Comparison of ENCODE assay signal across 20 cellular contexts in the genomic region with DNA sequence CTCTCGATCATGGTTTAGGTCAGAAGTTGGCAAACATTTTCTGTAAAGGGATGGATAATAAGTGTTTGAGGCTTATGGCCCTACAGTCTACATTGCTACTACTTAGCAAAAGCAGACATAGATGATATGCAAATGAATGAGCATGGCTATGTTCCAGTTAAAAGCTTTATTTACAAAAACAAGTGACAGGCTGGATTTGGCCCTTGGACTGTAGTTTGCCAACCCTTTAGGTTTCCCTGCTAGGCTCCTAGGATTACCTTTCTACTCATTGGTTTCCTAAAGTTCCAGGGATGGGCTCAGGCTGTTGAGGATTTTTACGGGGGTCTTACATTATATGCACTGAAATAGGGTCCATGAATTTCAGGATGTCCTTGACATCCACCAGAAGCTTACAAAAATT. TPM values are rescaled to one million over a fixed set of nuclear protein-coding genes. Genes with fewer than 3 reads are reported as not detected.
DNase-seq lines count a peak whose midpoint lies in the region; ATAC-seq, FAIRE-seq and TF ChIP-seq lines count a peak whose summit lies in the region.
"Had no signal": no experiment of that assay in that cellular context is flagged by ENCODE, and none has a peak within 500 bp of the region (broad histone marks: within the 10 kb centered on the region; RNA-seq: fewer than 3 reads in every experiment).

No MANE protein-coding gene starts in this region.

- H3K4me1 ChIP-seq in liver (ENCODE audit: control insufficient read depth in 4 of 4, insufficient read depth in 4 of 4, low read length in 3 of 4) (peaks cover 2 to 9% (median 4%) of the 10 kb centered on the region in 4 donors), HepG2 (ENCODE audit: insufficient read depth, low read length) (peaks cover 44% of the 10 kb centered on the region), OCI-LY7 (ENCODE audit: insufficient read depth, low read length, poor library complexity, severe bottlenecking) (peaks cover 83% of the 10 kb centered on the region), mesendoderm (ENCODE audit: control insufficient read depth, low read depth, low read length) (no peaks in the 10 kb centered on the region)

- no peak overlapping the region for H3K56ac ChIP-seq in mesendoderm (ENCODE audit: low read length)

- POLR2A ChIA-PET in HepG2 (lab: Yijun Ruan, JAX): no interaction called here
- POLR2A ChIA-PET in OCI-LY7 (lab: Charles Lee): interaction anchor here (0.6 to 2.3 kb wide), 13 partner anchors 11 to 253 kb away, joined by 3 to 10 read pairs (median 4); no protein-coding TSS in a partner anchor
- POLR2A ChIA-PET in activated B cell treated with CpG ODN at 0.5 μM for 24 hours (lab: Charles Lee): interaction anchor here (0.6 to 1.0 kb wide), 2 partner anchors 143 to 248 kb away, joined by 4 to 6 read pairs; no protein-coding TSS in a partner anchor

- H3K27me3 ChIP-seq in liver (ENCODE audit: control insufficient read depth in 4 of 4, insufficient read depth in 4 of 4, low read length in 3 of 4): no peaks in the 10 kb centered on the region
- no peaks in the 10 kb centered on the region for H3K27me3 ChIP-seq in HepG2 (ENCODE audit: control insufficient read depth in 1 of 2, insufficient read depth in 2 of 2, low read length in 2 of 2)
- H3K27me3 ChIP-seq in mesendoderm (ENCODE audit: insufficient read depth, low read length, poor library complexity): peaks cover 2% of the 10 kb centered on the region
- H3K27me3 ChIP-seq: BLaER1 had no signal

- no peak overlapping the region for H2BK15ac ChIP-seq in mesendoderm (replicated peaks; ENCODE audit: low read depth)

- in situ Hi-C loops in HepG2 (cut with HindIII; ENCODE audit: extremely low pct_ligation_motif_present, low pct_unique_long_range_greater_than_20kb): no loop called here

- H4K8ac ChIP-seq in mesendoderm (ENCODE audit: low read depth, low read length): no peak overlapping the region

- peaks cover 70% of the 10 kb centered on the region for H3K4me1 Mint-ChIP-seq in activated B cell treated with CpG ODN at 0.5 μM for 24 hours
- peaks cover 80% of the 10 kb centered on the region for H3K4me1 Mint-ChIP-seq in stimulated activated memory B cell treated with anti-CD40 and anti-IgM and Interleukin-4, amounts not matched to agents 10 μg/mL and 1 μg/mL and 100 μg/mL, for 72 hours

- no peak overlapping the region for H3K18ac ChIP-seq in mesendoderm (ENCODE audit: low read length)

- TF ChIP-seq RAD21 in liver (IDR thresholded peaks at IDR 0.05): no peak
- no peak for TF ChIP-seq RAD21 in HepG2 (CRISPR knock-in tag; IDR thresholded peaks at IDR 0.05)

- H3K79me2 ChIP-seq in HepG2 (ENCODE audit: insufficient read depth, low read length) (no peaks in the 10 kb centered on the region), OCI-LY7 (ENCODE audit: insufficient read depth, low read depth, low read length) (no peaks in the 10 kb centered on the region), mesendoderm (ENCODE audit: control insufficient read depth, insufficient read depth, low read length) (no peaks in the 10 kb centered on the region)

- WGBS in liver: 82% methylated on average over 2 of the region's 2 CpGs
- 94% methylated on average over 2 of the region's 2 CpGs for WGBS in HepG2 (ENCODE audit: low lambda C conversion rate)
- WGBS in mesendoderm (ENCODE audit: extremely low coverage, insufficient coverage, low lambda C conversion rate): no CpG with 5 or more reads among the region's 2 CpGs

- ATAC-seq in HepG2 (no peak), activated B cell treated with CpG ODN at 0.5 μM for 24 hours (ENCODE audit: low read depth) (no peak), HG02798 (IDR thresholded peaks at IDR 0.05; ENCODE audit: poor library complexity, unreplicated experiment) (no peak)
- no peak for ATAC-seq in stimulated activated memory B cell treated with anti-CD40 and anti-IgM and Interleukin-4, amounts not matched to agents 10 μg/mL and 1 μg/mL and 100 μg/mL, for 72 hours
- ATAC-seq: CD8-positive, alpha-beta T cell had no signal

- peak overlapping the region; percentile 75 for H3K27ac Mint-ChIP-seq in activated B cell treated with CpG ODN at 0.5 μM for 24 hours
- H3K27ac Mint-ChIP-seq in stimulated activated memory B cell treated with anti-CD40 and anti-IgM and Interleukin-4, amounts not matched to agents 10 μg/mL and 1 μg/mL and 100 μg/mL, for 72 hours: peak overlapping the region; percentile 53
- H3K27ac Mint-ChIP-seq: CD8-positive, alpha-beta T cell had no signal

- H3K36me3 Mint-ChIP-seq in activated B cell treated with CpG ODN at 0.5 μM for 24 hours (ENCODE audit: low read depth): peaks cover 62% of the 10 kb centered on the region
- peaks cover 63% of the 10 kb centered on the region for H3K36me3 Mint-ChIP-seq in stimulated activated memory B cell treated with anti-CD40 and anti-IgM and Interleukin-4, amounts not matched to agents 10 μg/mL and 1 μg/mL and 100 μg/mL, for 72 hours

- no peaks in the 10 kb centered on the region for H4K20me1 ChIP-seq in HepG2 (ENCODE audit: insufficient read depth, low read length)
- H4K20me1 ChIP-seq in OCI-LY7 (ENCODE audit: insufficient read depth, low read length): no peaks in the 10 kb centered on the region
- H4K20me1 ChIP-seq: BLaER1 had no signal

- H3K9me3 ChIP-seq in liver (ENCODE audit: control insufficient read depth in 4 of 4, low read length in 3 of 4) (no peaks in the 10 kb centered on the region), HepG2 (ENCODE audit: low read length) (no peaks in the 10 kb centered on the region), OCI-LY7 (ENCODE audit: low read length) (peaks cover 6% of the 10 kb centered on the region; the same call in 1 of the 2 replicates)
- H3K9me3 ChIP-seq: BLaER1 had no signal

- no peaks in the 10 kb centered on the region for H3K79me1 ChIP-seq in mesendoderm (ENCODE audit: low read length)

- no peaks in the 10 kb centered on the region for H3K9me2 ChIP-seq in OCI-LY7 (ENCODE audit: insufficient read depth, low read length)

- no peak overlapping the region for H2BK120ac ChIP-seq in mesendoderm (ENCODE audit: low read depth, low read length)

- no peak overlapping the region for H3K4me2 ChIP-seq in HepG2 (ENCODE audit: low read depth, low read length)
- peak overlapping the region; percentile 63 for H3K4me2 ChIP-seq in OCI-LY7 (ENCODE audit: low read length)
- no peak overlapping the region for H3K4me2 ChIP-seq in mesendoderm (ENCODE audit: low read length)
- H3K4me2 ChIP-seq: BLaER1 had no signal

- H2AFZ ChIP-seq in HepG2 (ENCODE audit: low read length) (no peak overlapping the region), OCI-LY7 (ENCODE audit: low read length) (no peak overlapping the region; the same call in 1 of the 2 replicates)
- H2AFZ ChIP-seq: GM23248 had no signal

- H3K4me3 ChIP-seq in liver (ENCODE audit: low read depth in 1 of 3, low read length in 3 of 3) (no peak overlapping the region), HepG2 (replicated peaks in 1 of 3; ENCODE audit: insufficient read depth in 1 of 3, low read depth in 2 of 3, low read length in 3 of 3) (no peak overlapping the region), OCI-LY7 (ENCODE audit: low read depth, low read length, poor library complexity, severe bottlenecking) (peak overlapping the region; percentile 23), mesendoderm (ENCODE audit: low read length) (no peak overlapping the region)
- H3K4me3 ChIP-seq: BLaER1, GM23248 had no signal

- H2AK5ac ChIP-seq in mesendoderm (ENCODE audit: low read length): no peak overlapping the region

- TF ChIP-seq POLR2A in HepG2 (IDR thresholded peaks at IDR 0.05; ENCODE audit: insufficient read depth in 1 of 2, low read depth in 2 of 2, low read length in 2 of 2): no peak

- TF ChIP-seq CTCF in liver (IDR thresholded peaks at IDR 0.05; ENCODE audit: low read depth, low read length, missing input control) (no peak), HepG2 (CRISPR knock-in tag; IDR thresholded peaks at IDR 0.05) (no peak), OCI-LY7 (conservative IDR thresholded peaks at IDR 0.05; ENCODE audit: low read length) (no peak), activated B cell treated with CpG ODN at 0.5 μM for 24 hours (IDR thresholded peaks at IDR 0.05) (no peak)

- no peak overlapping the region for H2BK5ac ChIP-seq in mesendoderm (ENCODE audit: low read length)

- no peak overlapping the region for H3K4ac ChIP-seq in mesendoderm (ENCODE audit: low read depth, low read length)

- no peaks in the 10 kb centered on the region for H3K27me3 Mint-ChIP-seq in activated B cell treated with CpG ODN at 0.5 μM for 24 hours
- H3K27me3 Mint-ChIP-seq in stimulated activated memory B cell treated with anti-CD40 and anti-IgM and Interleukin-4, amounts not matched to agents 10 μg/mL and 1 μg/mL and 100 μg/mL, for 72 hours: no peaks in the 10 kb centered on the region

- CTCF ChIA-PET in HepG2 (lab: Yijun Ruan, JAX; ENCODE audit: low intra/inter-chr PET ratio, low total read pairs) (no interaction called here), OCI-LY7 (lab: Charles Lee; ENCODE audit: unreplicated experiment) (interaction anchor here (0.5 to 3.3 kb wide), 6 partner anchors 11 to 259 kb away, joined by 3 to 11 read pairs (median 3); no protein-coding TSS in a partner anchor), activated B cell treated with CpG ODN at 0.5 μM for 24 hours (lab: Charles Lee) (interaction anchor here (1.1 to 6.7 kb wide), 6 partner anchors 10 to 258 kb away, joined by 3 to 51 read pairs (median 6); no protein-coding TSS in a partner anchor)

- no peaks in the 10 kb centered on the region for H3K9me3 Mint-ChIP-seq in activated B cell treated with CpG ODN at 0.5 μM for 24 hours
- no peaks in the 10 kb centered on the region for H3K9me3 Mint-ChIP-seq in stimulated activated memory B cell treated with anti-CD40 and anti-IgM and Interleukin-4, amounts not matched to agents 10 μg/mL and 1 μg/mL and 100 μg/mL, for 72 hours
- H3K9me3 Mint-ChIP-seq: CD8-positive, alpha-beta T cell had no signal

- H3K36me3 ChIP-seq in liver (ENCODE audit: control insufficient read depth in 4 of 4, insufficient read depth in 3 of 4, low read depth in 1 of 4, low read length in 3 of 4) (peaks cover 0 to 24% (median 4%) of the 10 kb centered on the region in 4 donors), HepG2 (replicated peaks in 1 of 2; ENCODE audit: control insufficient read depth in 1 of 2, insufficient read depth in 2 of 2, low read length in 2 of 2) (peaks cover 11 to 29% of the 10 kb centered on the region in 2 experiments), OCI-LY7 (ENCODE audit: insufficient read depth, low read length) (peaks cover 60% of the 10 kb centered on the region), mesendoderm (ENCODE audit: control insufficient read depth, insufficient read depth, low read length) (no peaks in the 10 kb centered on the region)

- TF ChIP-seq EP300 in HepG2 (IDR thresholded peaks at IDR 0.05; ENCODE audit: low read depth in 2 of 2, low read length in 2 of 2) (no peak), HepG2 (CRISPR knock-in tag; IDR thresholded peaks at IDR 0.05; ENCODE audit: borderline replicate concordance) (no peak)

- no peak overlapping the region for H4K5ac ChIP-seq in mesendoderm (ENCODE audit: low read length)

- H3K27ac ChIP-seq in liver (ENCODE audit: low read depth in 1 of 2, low read length in 2 of 2) (no peak overlapping the region), HepG2 (ENCODE audit: extremely low read length, insufficient read depth, low read length) (no peak overlapping the region), OCI-LY7 (ENCODE audit: low read depth, low read length, poor library complexity, severe bottlenecking) (peak overlapping the region; percentile 60), mesendoderm (ENCODE audit: low read depth, low read length) (no peak overlapping the region)
- H3K27ac ChIP-seq: BLaER1, GM23248 had no signal

- BruUV-seq in HepG2 (replicated peaks; lab: Mats Ljungman, UMichigan): no TSS peak
- BruUV-seq in OCI-LY7 (replicated peaks; lab: Mats Ljungman, UMichigan): no TSS peak

- DNase-seq in HepG2 (ENCODE audit: low spot score) (no peak), OCI-LY7 (ENCODE audit: low spot score) (no peak), activated B cell treated with CpG ODN at 0.5 μM for 24 hours (no peak), Kasumi-1 (lab: John Stamatoyannopoulos, UW) (no peak), mesendoderm (no peak)
- DNase-seq: CD8-positive, alpha-beta T cell; GM23248; NCI-H1105 treated with DMSO at 0.1 percent for 48 hours; NCI-H1694; NCI-H2081 treated with DMSO at 0.1 percent for 48 hours; NCI-H446 treated with DMSO at 0.1 percent for 48 hours; NCI-H774; SHP77 had no signal

- no peak for FAIRE-seq in HepG2 (lab: Jason Lieb, UNC)
- FAIRE-seq: HTR-8/SVneo had no signal

- peak overlapping the region; percentile 7 for H3K4me3 Mint-ChIP-seq in activated B cell treated with CpG ODN at 0.5 μM for 24 hours
- H3K4me3 Mint-ChIP-seq in stimulated activated memory B cell treated with anti-CD40 and anti-IgM and Interleukin-4, amounts not matched to agents 10 μg/mL and 1 μg/mL and 100 μg/mL, for 72 hours: peak overlapping the region; percentile 5
- H3K4me3 Mint-ChIP-seq: CD8-positive, alpha-beta T cell had no signal

- no peak overlapping the region for H3K23ac ChIP-seq in mesendoderm (ENCODE audit: low read length)

- H3K9ac ChIP-seq in liver (ENCODE audit: low read depth in 1 of 2, low read length in 2 of 2) (no peak overlapping the region), HepG2 (ENCODE audit: insufficient read depth, low read depth, low read length) (no peak overlapping the region), mesendoderm (ENCODE audit: low read length) (no peak overlapping the region)
- H3K9ac ChIP-seq: BLaER1, GM23248 had no signal

- intact Hi-C loops in HepG2 (cut with micrococcal nuclease; ENCODE audit: unreplicated experiment): no loop called here
- intact Hi-C loops in OCI-LY7 (cut with micrococcal nuclease; ENCODE audit: unreplicated experiment): no loop called here
- intact Hi-C loops in activated B cell treated with CpG ODN at 0.5 μM for 24 hours (cut with micrococcal nuclease): no loop called here

RNA-seq across cellular contexts. Expression of a gene that starts 57.5 kb away (rescaled TPM):
- total RNA-seq in liver: under 1 TPM in 1 of 2 donors, not detected in 1; 0.67 TPM
- under 1 TPM in 1 of 2 donors, not detected in 1; 0.07 TPM for polyA plus RNA-seq in liver
- total RNA-seq in HepG2 (2016; rRNA removed; fragmentation: Illumina TruSeq; extraction: Trizol): 0.29 TPM in 1 of 2 replicates, not detected in the other
- not detected in 2 replicates for total RNA-seq in HepG2 (2016; cell fraction: cytosol; rRNA removed; fragmentation: Illumina TruSeq; extraction: Trizol; ENCODE audit: low read depth)
- total RNA-seq in HepG2 (2016; cell fraction: insoluble cytoplasmic fraction; rRNA removed; fragmentation: Illumina TruSeq; extraction: Trizol): 0.41 TPM in 1 of 2 replicates, not detected in the other
- total RNA-seq in HepG2 (2016; cell fraction: membrane; rRNA removed; fragmentation: Illumina TruSeq; extraction: Trizol): not detected in 2 replicates
- 0.72 and 1.3 TPM in 2 replicates for total RNA-seq in HepG2 (2016; cell fraction: nucleus; rRNA removed; fragmentation: Illumina TruSeq; extraction: Trizol)
- polyA plus RNA-seq in HepG2 (2011; rRNA removed): 0.18 and 0.32 TPM in 2 replicates
- not detected in 2 replicates for polyA plus RNA-seq in HepG2 (2011; cell fraction: cytosol; rRNA removed)
- 1.7 TPM in 2 replicates for polyA plus RNA-seq in HepG2 (2011; cell fraction: nucleus; rRNA removed)
- 0.13 TPM in 1 of 2 replicates, not detected in the other for polyA plus RNA-seq in HepG2 (2012)
- polyA plus RNA-seq in HepG2 (2016; cell fraction: cytosol; fragmentation: Illumina TruSeq; extraction: Trizol; ENCODE audit: low read depth): not detected in 2 replicates
- not detected in 2 replicates for polyA plus RNA-seq in HepG2 (2016; cell fraction: insoluble cytoplasmic fraction; fragmentation: Illumina TruSeq; extraction: Trizol; ENCODE audit: low read depth)
- not detected in 2 replicates for polyA plus RNA-seq in HepG2 (2016; cell fraction: membrane; fragmentation: Illumina TruSeq; extraction: Trizol; ENCODE audit: low read depth)
- not detected in 2 replicates for polyA plus RNA-seq in HepG2 (2016; cell fraction: nucleus; fragmentation: Illumina TruSeq; extraction: Trizol; ENCODE audit: insufficient read depth, low read depth)
- 14.0 and 21.7 TPM in 2 replicates for polyA minus RNA-seq in HepG2 (2011; rRNA and poly(A)+ RNA removed; ENCODE audit: low replicate concordance)
- 0.49 TPM in 1 of 2 replicates, not detected in the other for polyA minus RNA-seq in HepG2 (2011; cell fraction: cytosol; rRNA and poly(A)+ RNA removed)
- polyA minus RNA-seq in HepG2 (2011; cell fraction: nucleus; rRNA and poly(A)+ RNA removed): 30.3 and 35.8 TPM in 2 replicates
- total RNA-seq in OCI-LY7 (2014; rRNA removed; shearing (Covaris generic)): 0.25 and 1.2 TPM in 2 replicates
- 4.1 TPM in 1 of 2 replicates, not detected in the other for total RNA-seq in OCI-LY7 (2022)
- total RNA-seq in activated B cell treated with CpG ODN at 0.5 μM for 24 hours: 0.95 and 1.6 TPM in 2 replicates
- polyA plus RNA-seq in mesendoderm (2013, experiment 1 of 2): not detected
- not detected for polyA plus RNA-seq in mesendoderm (2013, experiment 2 of 2)
- total RNA-seq: A172, RPMI7951 had no signal
- polyA plus RNA-seq: GM23248 had no signal
